In genomic region chr16:70428178-70428998, GRCh38 we compare ENCODE assay signal across 8 cellular contexts. TPM values are rescaled to one million over a fixed set of nuclear protein-coding genes. Genes with fewer than 3 reads are reported as not detected.
A peak's percentile ranks its signal among the peaks of the same experiment; 100 is the strongest.
DNase-seq lines count a peak whose midpoint lies in the region; ATAC-seq and TF ChIP-seq lines count a peak whose summit lies in the region.

No MANE protein-coding gene starts in this region.

- ATAC-seq in left colon (peak; percentile 89), HG03135 (IDR thresholded peaks at IDR 0.05; ENCODE audit: unreplicated experiment) (no peak)

- H3K9me3 Mint-ChIP-seq in IgD-negative memory B cell (no peaks in the 10 kb centered on the region), chondrocyte (ENCODE audit: low read depth) (no peaks in the 10 kb centered on the region)

- H3K4me1 Mint-ChIP-seq in IgD-negative memory B cell (peaks cover 40 to 49% (median 41%) of the 10 kb centered on the region in 3 donors), chondrocyte (ENCODE audit: low read depth) (peaks cover 60% of the 10 kb centered on the region)

- DNase-seq in ACHN (peak; percentile 96), GM13977 (ENCODE audit: low spot score) (peak; percentile 56), SW480 (ENCODE audit: low spot score) (peak; percentile 81), chondrocyte (ENCODE audit: low spot score) (no peak), left colon (peak; percentile 90 to 96)
- peak; percentile 46 to 56 for DNase-seq in stimulated activated CD4-positive, alpha-beta T cell treated with anti-CD3 and anti-CD28 coated beads, Interleukin-2, amount 100 ng/mL, for 48 hours

- TF ChIP-seq CTCF in GM13977 (IDR thresholded peaks at IDR 0.05; ENCODE audit: extremely low read depth, insufficient read depth, missing control alignments) (no peak), chondrocyte (IDR thresholded peaks at IDR 0.05) (no peak)

- intact Hi-C loops in left colon (cut with DNase I, micrococcal nuclease), result no loop called here

- H3K36me3 Mint-ChIP-seq in IgD-negative memory B cell (peaks cover 4% of the 10 kb centered on the region), chondrocyte (ENCODE audit: low read depth) (no peaks in the 10 kb centered on the region)

- H3K4me3 Mint-ChIP-seq in IgD-negative memory B cell, result peak overlapping the region in 3 of 4 donors; percentile 6 to 77 (median 8)
- peak overlapping the region; percentile 45 for H3K4me3 Mint-ChIP-seq in chondrocyte (ENCODE audit: unreplicated experiment)

- H3K27me3 Mint-ChIP-seq in IgD-negative memory B cell (no peaks in the 10 kb centered on the region), chondrocyte (ENCODE audit: low read depth) (no peaks in the 10 kb centered on the region)

- H3K27ac Mint-ChIP-seq in IgD-negative memory B cell (peak overlapping the region; percentile 59 to 90 (median 88)), chondrocyte (ENCODE audit: unreplicated experiment) (peak overlapping the region; percentile 99)

- in situ Hi-C loops in ACHN (cut with HindIII; ENCODE audit: low pct_ligation_motif_present, low pct_unique_long_range_greater_than_20kb, low sequenced_read_pairs), result no loop called here
- in situ Hi-C loops in GM13977 (cut with MboI; ENCODE audit: low pct_unique_long_range_greater_than_20kb, low sequenced_read_pairs, unreplicated experiment), result no loop called here

RNA-seq across cellular contexts. Expression of gene ST3GAL2, which starts 10.5 kb away (rescaled TPM):
- polyA plus RNA-seq in IgD-negative memory B cell, result 9.7 TPM
- total RNA-seq in chondrocyte (71.9 to 76.4 TPM (median 72.1 TPM) in 3 replicates), left colon (1 to 10 TPM; 6.0 to 8.7 TPM)

RNA-seq across cellular contexts. Expression of gene FCSK, which starts 26.0 kb away (rescaled TPM):
- 4.6 TPM for polyA plus RNA-seq in IgD-negative memory B cell
- 9.2 to 12.9 TPM (median 11.5 TPM) in 3 replicates for total RNA-seq in chondrocyte
- total RNA-seq in left colon, result 10 to 100 TPM; 36.5 to 48.8 TPM
